8 cellular contexts compared by ENCODE assay signal in genomic region chr16:3609895-3610697, GRCh38. TPM values are rescaled to one million over a fixed set of nuclear protein-coding genes. Genes with fewer than 3 reads are reported as not detected.
DNase-seq lines count a peak whose midpoint lies in the region; ATAC-seq and TF ChIP-seq lines count a peak whose summit lies in the region.

No MANE protein-coding gene starts in this region.

- H3K4me3 Mint-ChIP-seq in activated T-helper 17 cell treated with anti-CD3 and anti-CD28 coated beads, Interleukin-2, amount 50 U/mL, for 72 hours = peak overlapping the region; percentile 98

- TF ChIP-seq POLR2A in right lobe of liver (IDR thresholded peaks at IDR 0.05) (no peak), GM18505 (IDR thresholded peaks at IDR 0.05; ENCODE audit: borderline replicate concordance, extremely low read depth, insufficient read depth, insufficient read length) (no peak)

- H3K27ac ChIP-seq in heart right ventricle (peak overlapping the region in 4 of 10 donors; percentile 91 to 96 (median 93)), right lobe of liver (peak overlapping the region in 2 of 3 donors; percentile 24 to 85), upper lobe of right lung (no peak overlapping the region)

- H3K36me3 ChIP-seq in heart right ventricle (peaks cover 0 to 31% (median 0%) of the 10 kb centered on the region in 9 donors), right lobe of liver (no peaks in the 10 kb centered on the region), upper lobe of right lung (peaks cover 7% of the 10 kb centered on the region)

- H3K27me3 ChIP-seq in heart right ventricle = no peaks in the 10 kb centered on the region
- no peaks in the 10 kb centered on the region for H3K27me3 ChIP-seq in right lobe of liver
- no peaks in the 10 kb centered on the region for H3K27me3 ChIP-seq in upper lobe of right lung

- peaks cover 22% of the 10 kb centered on the region for H3K4me1 Mint-ChIP-seq in activated T-helper 17 cell treated with anti-CD3 and anti-CD28 coated beads, Interleukin-2, amount 50 U/mL, for 72 hours

- peaks cover 40% of the 10 kb centered on the region for H3K36me3 Mint-ChIP-seq in activated T-helper 17 cell treated with anti-CD3 and anti-CD28 coated beads, Interleukin-2, amount 50 U/mL, for 72 hours (ENCODE audit: low read depth)

- H3K27ac Mint-ChIP-seq in activated T-helper 17 cell treated with anti-CD3 and anti-CD28 coated beads, Interleukin-2, amount 50 U/mL, for 72 hours = peak overlapping the region; percentile 99

- H3K9me3 ChIP-seq in heart right ventricle (no peaks in the 10 kb centered on the region), right lobe of liver (no peaks in the 10 kb centered on the region), upper lobe of right lung (no peaks in the 10 kb centered on the region)

- H3K9me3 Mint-ChIP-seq in activated T-helper 17 cell treated with anti-CD3 and anti-CD28 coated beads, Interleukin-2, amount 50 U/mL, for 72 hours = no peaks in the 10 kb centered on the region

- ATAC-seq in heart right ventricle (no peak), left ventricle myocardium superior (no peak), right lobe of liver (peak; percentile 29 to 50 (median 43)), upper lobe of right lung (no peak), GM18505 (IDR thresholded peaks at IDR 0.05; ENCODE audit: unreplicated experiment) (no peak)
- ATAC-seq in activated T-helper 17 cell treated with anti-CD3 and anti-CD28 coated beads, Interleukin-2, amount 50 U/mL, for 72 hours (replicated peaks) = no peak

- TF ChIP-seq CTCF in heart right ventricle (IDR thresholded peaks at IDR 0.05) (no peak), right lobe of liver (IDR thresholded peaks at IDR 0.05) (no peak), upper lobe of right lung (IDR thresholded peaks at IDR 0.05) (no peak)

- peaks cover 0 to 34% (median 24%) of the 10 kb centered on the region in 9 donors for H3K4me1 ChIP-seq in heart right ventricle
- peaks cover 0 to 37% (median 5%) of the 10 kb centered on the region in 4 donors for H3K4me1 ChIP-seq in right lobe of liver
- H3K4me1 ChIP-seq in upper lobe of right lung = peaks cover 12% of the 10 kb centered on the region

- H3K4me3 ChIP-seq in heart right ventricle (peak overlapping the region in 8 of 10 donors; percentile 75 to 100 (median 96)), right lobe of liver (peak overlapping the region in 2 of 3 donors; percentile 91 to 96), upper lobe of right lung (peak overlapping the region; percentile 100)

- 55 to 60% methylated on average over 14 of the region's 14 CpGs for whole genome bisulfite sequencing in heart right ventricle, 2 donors
- WGBS in right lobe of liver (ENCODE audit: insufficient coverage, low coverage, low lambda C conversion rate, missing lambda C conversion rate) = 33% methylated on average over 14 of the region's 14 CpGs

- H3K27me3 Mint-ChIP-seq in activated T-helper 17 cell treated with anti-CD3 and anti-CD28 coated beads, Interleukin-2, amount 50 U/mL, for 72 hours = no peaks in the 10 kb centered on the region

- intact Hi-C loops in heart right ventricle (cut with DNase I) = no loop called here
- intact Hi-C loops in left ventricle myocardium superior (cut with micrococcal nuclease) = no loop called here
- intact Hi-C loops in right lobe of liver (cut with DNase I) = no loop called here
- intact Hi-C loops in upper lobe of right lung (cut with DNase I) = no loop called here

- no peak for DNase-seq in heart right ventricle
- DNase-seq in left ventricle myocardium superior = no peak
- peak in 1 of 3 donors; percentile 68 for DNase-seq in right lobe of liver
- no peak for DNase-seq in upper lobe of right lung
- no peak for DNase-seq in AG20443 (ENCODE audit: low spot score)
- DNase-seq in amygdala (lab: John Stamatoyannopoulos, UW) = no peak

RNA-seq across cellular contexts. Expression of gene SLX4, which starts 1.3 kb away (rescaled TPM):
- total RNA-seq in heart right ventricle (1 to 10 TPM; 2.4 to 3.6 (median 2.9) TPM), left ventricle myocardium superior (3.2 TPM), right lobe of liver (1 to 10 TPM; 1.8 to 2.9 (median 2.2) TPM), upper lobe of right lung (5.1 TPM)
- 1 to 10 TPM; 1.1 to 4.4 TPM for polyA plus RNA-seq in heart right ventricle
- total RNA-seq in activated T-helper 17 cell treated with anti-CD3 and anti-CD28 coated beads, Interleukin-2, amount 50 U/mL, for 72 hours = 10 to 100 TPM; 10.8 to 14.5 TPM

RNA-seq across cellular contexts. Expression of gene NLRC3, which starts 32.9 kb away (rescaled TPM):
- 1 to 10 TPM in 6 of 10 donors, under 1 TPM in 4; 0.42 to 2.5 (median 1.1) TPM for total RNA-seq in heart right ventricle
- under 1 TPM; 0.26 to 0.88 TPM for polyA plus RNA-seq in heart right ventricle
- total RNA-seq in left ventricle myocardium superior = 1.1 TPM
- total RNA-seq in activated T-helper 17 cell treated with anti-CD3 and anti-CD28 coated beads, Interleukin-2, amount 50 U/mL, for 72 hours = 10 to 100 TPM; 36.8 to 49.1 TPM
- 1 to 10 TPM in 1 of 6 experiments, under 1 TPM in 5; 0.53 to 1.2 (median 0.64) TPM for total RNA-seq in right lobe of liver
- total RNA-seq in upper lobe of right lung = 5.5 TPM

RNA-seq across cellular contexts. Expression of gene DNASE1, which starts 44.4 kb away (rescaled TPM):
- total RNA-seq in heart right ventricle (10 to 100 TPM in 1 of 10 donors, 1 to 10 TPM in 9; 3.4 to 10.5 (median 7.4) TPM), left ventricle myocardium superior (9.2 TPM), right lobe of liver (1 to 10 TPM; 1.4 to 6.2 (median 3.1) TPM), upper lobe of right lung (18.4 TPM)
- 10 to 100 TPM in 1 of 2 donors, 1 to 10 TPM in 1; 3.3 to 15.9 TPM for polyA plus RNA-seq in heart right ventricle
- total RNA-seq in activated T-helper 17 cell treated with anti-CD3 and anti-CD28 coated beads, Interleukin-2, amount 50 U/mL, for 72 hours = 10 to 100 TPM; 14.8 to 22.0 TPM

Comparison
In these comparisons a context has a peak if more than half of its experiments do, and no peak if none do; other contexts are left out.
1. ATAC-seq: peak in right lobe of liver (4 of 4); none in heart right ventricle (0 of 8), left ventricle myocardium superior (single experiment), activated T-helper 17 cell treated with anti-CD3 and anti-CD28 coated beads, Interleukin-2, amount 50 U/mL, for 72 hours (single experiment), upper lobe of right lung (single experiment) and GM18505 (single experiment).
2. Peak in every context shown above with its lines, with median percentiles within 50 percentile points of each other: H3K4me3 ChIP-seq.